ENCODE assay signal across 20 cellular contexts in the genomic region with DNA sequence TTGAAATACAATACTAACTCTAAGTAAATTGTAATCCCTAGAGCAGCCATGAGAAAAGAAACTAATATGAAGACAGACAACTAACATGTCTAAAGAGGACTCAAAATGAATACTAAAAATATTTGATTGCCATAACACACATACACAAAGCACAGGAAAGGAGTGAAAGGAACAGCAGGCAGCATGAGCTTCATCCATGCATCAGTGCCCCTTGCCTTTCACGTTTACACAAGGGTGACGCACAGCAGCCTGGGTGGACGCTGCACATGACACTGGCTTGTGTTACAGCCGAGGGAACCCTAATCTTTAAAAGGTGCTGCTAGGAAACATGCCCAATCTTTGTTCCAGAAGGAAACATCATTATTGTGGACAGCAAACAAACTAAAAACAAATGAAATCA.
DNase-seq lines count a peak whose midpoint lies in the region; ATAC-seq and TF ChIP-seq lines count a peak whose summit lies in the region.
"Had no signal": no experiment of that assay in that cellular context is flagged by ENCODE, and none has a peak within 500 bp of the region (broad histone marks: within the 10 kb centered on the region; RNA-seq: fewer than 3 reads in every experiment).

No MANE protein-coding gene starts in this region.

- DNase-seq in activated T-cell treated with anti-CD3 and anti-CD28 coated beads, Interleukin-2, amount 50 U/mL, for 72 hours: no peak
- DNase-seq in activated T-cell treated with anti-CD3 and anti-CD28 coated beads, Interleukin-2, amount 50 U/mL, for 24 hours: no peak
- DNase-seq in NCI-H69 (lab: John Stamatoyannopoulos, UW) (peak; percentile 97), glutamatergic neuron (peak; percentile 29), natural killer cell (no peak), NCI-H1436 treated with DMSO at 0.1 percent for 48 hours (lab: John Stamatoyannopoulos, UW) (no peak), iPS-NIHi7 (ENCODE audit: extremely low spot score) (no peak)
- DNase-seq: ACHN; activated CD4-positive, alpha-beta T cell treated with anti-CD3 and anti-CD28 coated beads, Interleukin-2, amount 50 U/mL, for 1 hour; activated naive CD4-positive, alpha-beta T cell; amniotic stem cell; caudate nucleus; DND-41; NCI-H226; T-cell had no signal

- H3K4me1 Mint-ChIP-seq in activated T-cell treated with anti-CD3 and anti-CD28 coated beads, Interleukin-2, amount 50 U/mL, for 72 hours (ENCODE audit: low read depth): no peaks in the 10 kb centered on the region
- H3K4me1 Mint-ChIP-seq in activated T-cell treated with anti-CD3 and anti-CD28 coated beads, Interleukin-2, amount 50 U/mL, for 24 hours (ENCODE audit: low read depth): no peaks in the 10 kb centered on the region
- H3K4me1 Mint-ChIP-seq in glutamatergic neuron (ENCODE audit: low read depth, unreplicated experiment) (peaks cover 17% of the 10 kb centered on the region), natural killer cell (peaks cover 17% of the 10 kb centered on the region in 2 donors)
- peaks cover 5% of the 10 kb centered on the region for H3K4me1 Mint-ChIP-seq in activated T-helper 17 cell treated with anti-CD3 and anti-CD28 coated beads, Interleukin-2, amount 50 U/mL, for 72 hours
- H3K4me1 Mint-ChIP-seq: T-cell had no signal

- ATAC-seq in activated T-cell treated with anti-CD3 and anti-CD28 coated beads, Interleukin-2, amount 50 U/mL, for 72 hours (replicated peaks in 1 of 2): no peak
- no peak for ATAC-seq in activated T-helper 17 cell treated with anti-CD3 and anti-CD28 coated beads, Interleukin-2, amount 50 U/mL, for 72 hours (replicated peaks)
- ATAC-seq in natural killer cell: no peak
- ATAC-seq: esophagus mucosa; Right ventricle myocardium inferior; sciatic nerve; stimulated activated effector memory CD8-positive, alpha-beta T cell treated with anti-CD3 and anti-CD28 coated beads, Interleukin-12 subunit alpha, Interleukin-12 subunit beta, amount 100 ng/mL, for 72 hours; T-cell had no signal

- H3K36me3 Mint-ChIP-seq in activated T-cell treated with anti-CD3 and anti-CD28 coated beads, Interleukin-2, amount 50 U/mL, for 72 hours (ENCODE audit: insufficient read depth in 2 of 2): peaks cover 0 to 2% of the 10 kb centered on the region in 2 donors
- H3K36me3 Mint-ChIP-seq in activated T-cell treated with anti-CD3 and anti-CD28 coated beads, Interleukin-2, amount 50 U/mL, for 24 hours (ENCODE audit: low read depth): peaks cover 13% of the 10 kb centered on the region
- H3K36me3 Mint-ChIP-seq in glutamatergic neuron (ENCODE audit: unreplicated experiment) (no peaks in the 10 kb centered on the region), natural killer cell (no peaks in the 10 kb centered on the region)
- H3K36me3 Mint-ChIP-seq in activated T-helper 17 cell treated with anti-CD3 and anti-CD28 coated beads, Interleukin-2, amount 50 U/mL, for 72 hours (ENCODE audit: low read depth): no peaks in the 10 kb centered on the region

- H3K4me3 Mint-ChIP-seq in activated T-cell treated with anti-CD3 and anti-CD28 coated beads, Interleukin-2, amount 50 U/mL, for 72 hours: no peak overlapping the region
- no peak overlapping the region for H3K4me3 Mint-ChIP-seq in activated T-cell treated with anti-CD3 and anti-CD28 coated beads, Interleukin-2, amount 50 U/mL, for 24 hours
- H3K4me3 Mint-ChIP-seq in glutamatergic neuron (ENCODE audit: unreplicated experiment) (no peak overlapping the region), natural killer cell (no peak overlapping the region)
- no peak overlapping the region for H3K4me3 Mint-ChIP-seq in activated T-helper 17 cell treated with anti-CD3 and anti-CD28 coated beads, Interleukin-2, amount 50 U/mL, for 72 hours
- H3K4me3 Mint-ChIP-seq: stimulated activated effector memory CD8-positive, alpha-beta T cell treated with anti-CD3 and anti-CD28 coated beads, Interleukin-12 subunit alpha, Interleukin-12 subunit beta, amount 100 ng/mL, for 72 hours; T-cell had no signal

- peak overlapping the region; percentile 57 for H3K27ac Mint-ChIP-seq in activated T-cell treated with anti-CD3 and anti-CD28 coated beads, Interleukin-2, amount 50 U/mL, for 72 hours
- H3K27ac Mint-ChIP-seq in activated T-cell treated with anti-CD3 and anti-CD28 coated beads, Interleukin-2, amount 50 U/mL, for 24 hours: no peak overlapping the region
- H3K27ac Mint-ChIP-seq in glutamatergic neuron (ENCODE audit: unreplicated experiment) (peak overlapping the region; percentile 9), natural killer cell (peak overlapping the region in 1 of 2 donors; percentile 4)
- H3K27ac Mint-ChIP-seq in activated T-helper 17 cell treated with anti-CD3 and anti-CD28 coated beads, Interleukin-2, amount 50 U/mL, for 72 hours: no peak overlapping the region
- H3K27ac Mint-ChIP-seq: stimulated activated effector memory CD8-positive, alpha-beta T cell treated with anti-CD3 and anti-CD28 coated beads, Interleukin-12 subunit alpha, Interleukin-12 subunit beta, amount 100 ng/mL, for 72 hours; T-cell had no signal

- intact Hi-C loops in natural killer cell (cut with micrococcal nuclease): no loop called here

- H3K27me3 Mint-ChIP-seq in activated T-cell treated with anti-CD3 and anti-CD28 coated beads, Interleukin-2, amount 50 U/mL, for 72 hours (ENCODE audit: low read depth): no peaks in the 10 kb centered on the region
- no peaks in the 10 kb centered on the region for H3K27me3 Mint-ChIP-seq in activated T-cell treated with anti-CD3 and anti-CD28 coated beads, Interleukin-2, amount 50 U/mL, for 24 hours
- H3K27me3 Mint-ChIP-seq in glutamatergic neuron (ENCODE audit: unreplicated experiment): no peaks in the 10 kb centered on the region
- H3K27me3 Mint-ChIP-seq in activated T-helper 17 cell treated with anti-CD3 and anti-CD28 coated beads, Interleukin-2, amount 50 U/mL, for 72 hours: no peaks in the 10 kb centered on the region
- no peaks in the 10 kb centered on the region for H3K27me3 Mint-ChIP-seq in natural killer cell (ENCODE audit: low read depth in 2 of 2)
- H3K27me3 Mint-ChIP-seq: T-cell had no signal

- TF ChIP-seq CTCF in glutamatergic neuron (IDR thresholded peaks at IDR 0.05; ENCODE audit: partially characterized antibody, unreplicated experiment): no peak
- no peak for TF ChIP-seq CTCF in natural killer cell (IDR thresholded peaks at IDR 0.05)

- no peaks in the 10 kb centered on the region for H3K9me3 Mint-ChIP-seq in activated T-cell treated with anti-CD3 and anti-CD28 coated beads, Interleukin-2, amount 50 U/mL, for 72 hours
- no peaks in the 10 kb centered on the region for H3K9me3 Mint-ChIP-seq in activated T-cell treated with anti-CD3 and anti-CD28 coated beads, Interleukin-2, amount 50 U/mL, for 24 hours
- H3K9me3 Mint-ChIP-seq in glutamatergic neuron (ENCODE audit: unreplicated experiment) (no peaks in the 10 kb centered on the region), natural killer cell (no peaks in the 10 kb centered on the region)
- H3K9me3 Mint-ChIP-seq in activated T-helper 17 cell treated with anti-CD3 and anti-CD28 coated beads, Interleukin-2, amount 50 U/mL, for 72 hours: no peaks in the 10 kb centered on the region
- H3K9me3 Mint-ChIP-seq: stimulated activated effector memory CD8-positive, alpha-beta T cell treated with anti-CD3 and anti-CD28 coated beads, Interleukin-12 subunit alpha, Interleukin-12 subunit beta, amount 100 ng/mL, for 72 hours; T-cell had no signal

Comparison
In these comparisons a context has a peak if more than half of its experiments do, and no peak if none do; other contexts are left out.
1. H3K27ac Mint-ChIP-seq: peak in activated T-cell treated with anti-CD3 and anti-CD28 coated beads, Interleukin-2, amount 50 U/mL, for 72 hours (single experiment) and glutamatergic neuron (single experiment); none in activated T-cell treated with anti-CD3 and anti-CD28 coated beads, Interleukin-2, amount 50 U/mL, for 24 hours (single experiment) and activated T-helper 17 cell treated with anti-CD3 and anti-CD28 coated beads, Interleukin-2, amount 50 U/mL, for 72 hours (single experiment).
2. DNase-seq: peak in NCI-H69 (single experiment) and glutamatergic neuron (single experiment); none in activated T-cell treated with anti-CD3 and anti-CD28 coated beads, Interleukin-2, amount 50 U/mL, for 72 hours (0 of 2), activated T-cell treated with anti-CD3 and anti-CD28 coated beads, Interleukin-2, amount 50 U/mL, for 24 hours (single experiment), natural killer cell (single experiment), NCI-H1436 treated with DMSO at 0.1 percent for 48 hours (single experiment) and iPS-NIHi7 (single experiment).